Comparison of ENCODE assay signal across 8 cellular contexts in the genomic region with DNA sequence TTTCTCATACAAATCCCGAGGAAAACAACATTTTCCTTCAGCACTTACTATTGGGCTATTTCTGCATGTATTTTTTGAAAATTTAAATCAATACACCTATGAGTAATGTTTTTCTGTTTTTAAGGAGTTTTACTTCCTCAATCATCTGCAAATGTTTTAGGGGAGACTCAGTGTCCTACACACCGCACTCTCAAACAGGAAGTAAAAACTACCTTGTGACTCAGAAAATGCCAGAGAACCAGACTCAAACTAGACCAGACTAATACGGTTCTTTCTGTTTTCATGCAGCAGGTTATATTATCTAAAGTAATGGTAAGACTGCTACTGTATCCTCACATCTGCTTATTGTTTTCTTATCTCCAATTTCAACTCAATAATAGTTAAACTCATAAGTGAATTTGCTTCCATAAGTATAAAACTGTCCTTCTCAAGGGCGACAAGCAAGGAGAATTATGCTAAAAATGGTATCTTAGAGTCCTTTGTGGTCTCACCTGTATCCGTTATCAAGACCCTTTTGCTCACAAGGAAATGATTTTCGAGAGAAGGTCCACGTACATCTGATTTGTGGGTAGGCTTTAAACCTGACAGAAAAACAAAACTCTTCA. TPM values are rescaled to one million over a fixed set of nuclear protein-coding genes. Genes with fewer than 3 reads are reported as not detected.
DNase-seq lines count a peak whose midpoint lies in the region; ATAC-seq and TF ChIP-seq lines count a peak whose summit lies in the region.

No MANE protein-coding gene starts in this region.

- H3K27ac ChIP-seq in OCI-LY7 (ENCODE audit: low read depth, low read length, poor library complexity, severe bottlenecking) = peak overlapping the region; percentile 72
- no peak overlapping the region for H3K27ac ChIP-seq in left ventricle myocardium inferior (replicated peaks)

- ATAC-seq in activated CD8-positive, alpha-beta memory T cell treated with anti-CD3 and anti-CD28 coated beads, Interleukin-2, amount 10 ng/mL, durations not matched to agents 7 days and 5 days = peak; percentile 55
- peak; percentile 88 for ATAC-seq in HG02981 (IDR thresholded peaks at IDR 0.05; ENCODE audit: unreplicated experiment)
- peak; percentile 72 for ATAC-seq in stimulated activated naive CD8-positive, alpha-beta T cell treated with anti-CD3 and anti-CD28 coated beads, Interleukin-15, Interleukin-2, amounts not matched to agents 100 U/mL and 50 U/mL, for 24 hours

- no peak overlapping the region for H3K27ac Mint-ChIP-seq in activated CD8-positive, alpha-beta memory T cell treated with anti-CD3 and anti-CD28 coated beads, Interleukin-2, amount 10 ng/mL, durations not matched to agents 7 days and 5 days

- H3K4me1 ChIP-seq in OCI-LY7 (ENCODE audit: insufficient read depth, low read length, poor library complexity, severe bottlenecking) (peaks cover 38% of the 10 kb centered on the region), left ventricle myocardium inferior (no peaks in the 10 kb centered on the region)

- H3K4me1 Mint-ChIP-seq in activated CD8-positive, alpha-beta memory T cell treated with anti-CD3 and anti-CD28 coated beads, Interleukin-2, amount 10 ng/mL, durations not matched to agents 7 days and 5 days = peaks cover 11% of the 10 kb centered on the region

- intact Hi-C loops in OCI-LY7 (cut with micrococcal nuclease; ENCODE audit: unreplicated experiment) (loop anchor here (2.0 kb wide), 1 partner anchor 91 kb away; a partner anchor contains a TSS), left ventricle myocardium inferior (cut with micrococcal nuclease) (no loop called here)

- H3K4me3 Mint-ChIP-seq in activated CD8-positive, alpha-beta memory T cell treated with anti-CD3 and anti-CD28 coated beads, Interleukin-2, amount 10 ng/mL, durations not matched to agents 7 days and 5 days = no peak overlapping the region

- H3K36me3 ChIP-seq in OCI-LY7 (ENCODE audit: insufficient read depth, low read length) (no peaks in the 10 kb centered on the region; the same call in 1 of the 2 replicates), left ventricle myocardium inferior (no peaks in the 10 kb centered on the region)

- H3K36me3 Mint-ChIP-seq in activated CD8-positive, alpha-beta memory T cell treated with anti-CD3 and anti-CD28 coated beads, Interleukin-2, amount 10 ng/mL, durations not matched to agents 7 days and 5 days = peaks cover 2% of the 10 kb centered on the region

- H3K9me3 ChIP-seq in OCI-LY7 (ENCODE audit: low read length) (peaks cover 6% of the 10 kb centered on the region; the same call in 1 of the 2 replicates), left ventricle myocardium inferior (replicated peaks) (no peaks in the 10 kb centered on the region)

- H3K79me2 ChIP-seq in OCI-LY7 (ENCODE audit: insufficient read depth, low read depth, low read length) = no peaks in the 10 kb centered on the region

- peak overlapping the region; percentile 57 for H3K4me2 ChIP-seq in OCI-LY7 (ENCODE audit: low read length)

- peaks cover 2% of the 10 kb centered on the region for H3K9me3 Mint-ChIP-seq in activated CD8-positive, alpha-beta memory T cell treated with anti-CD3 and anti-CD28 coated beads, Interleukin-2, amount 10 ng/mL, durations not matched to agents 7 days and 5 days (ENCODE audit: low read depth)

- H3K4me3 ChIP-seq in OCI-LY7 (ENCODE audit: low read depth, low read length, poor library complexity, severe bottlenecking) (peak overlapping the region; percentile 14), left ventricle myocardium inferior (no peak overlapping the region)

- CTCF ChIA-PET in activated CD8-positive, alpha-beta memory T cell treated with anti-CD3 and anti-CD28 coated beads, Interleukin-2, amount 10 ng/mL, durations not matched to agents 7 days and 5 days (lab: Charles Lee) = no interaction called here
- CTCF ChIA-PET in OCI-LY7 (lab: Charles Lee; ENCODE audit: unreplicated experiment) = no interaction called here

- H4K20me1 ChIP-seq in OCI-LY7 (ENCODE audit: insufficient read depth, low read length) = no peaks in the 10 kb centered on the region

- POLR2A ChIA-PET in OCI-LY7 (lab: Charles Lee) = interaction anchor here (1.1 to 1.3 kb wide), 2 partner anchors 18 to 21 kb away, joined by 3 read pairs; no protein-coding TSS in a partner anchor

- TF ChIP-seq CTCF in OCI-LY7 (conservative IDR thresholded peaks at IDR 0.05; ENCODE audit: low read length) (no peak), left ventricle myocardium inferior (IDR thresholded peaks at IDR 0.05; ENCODE audit: borderline replicate concordance) (no peak)

- H3K27me3 Mint-ChIP-seq in activated CD8-positive, alpha-beta memory T cell treated with anti-CD3 and anti-CD28 coated beads, Interleukin-2, amount 10 ng/mL, durations not matched to agents 7 days and 5 days = peaks cover 12% of the 10 kb centered on the region

- H3K27me3 ChIP-seq in left ventricle myocardium inferior (ENCODE audit: low read depth) = peaks cover 57% of the 10 kb centered on the region

- no TSS peak for BruUV-seq in OCI-LY7 (replicated peaks; lab: Mats Ljungman, UMichigan)

- peak overlapping the region; percentile 96 for H2AFZ ChIP-seq in OCI-LY7 (ENCODE audit: low read length)

- DNase-seq in activated CD8-positive, alpha-beta memory T cell treated with anti-CD3 and anti-CD28 coated beads, Interleukin-2, amount 10 ng/mL, durations not matched to agents 7 days and 5 days = no peak
- no peak for DNase-seq in activated CD8-positive, alpha-beta memory T cell treated with anti-CD3 and anti-CD28 coated beads for 24 hours
- DNase-seq in OCI-LY7 (ENCODE audit: low spot score) (peak; percentile 72), left ventricle myocardium inferior (no peak), NCI-H1417 treated with DMSO at 0.1 percent for 48 hours (lab: John Stamatoyannopoulos, UW) (no peak)
- no peak for DNase-seq in stimulated activated naive CD8-positive, alpha-beta T cell treated with anti-CD3 and anti-CD28 coated beads, Interleukin-15, Interleukin-2, amounts not matched to agents 100 U/mL and 50 U/mL, for 24 hours
- no peak for DNase-seq in stimulated activated CD4-positive, alpha-beta T cell treated with anti-CD3 and anti-CD28 coated beads, Interleukin-2, amount 100 ng/mL, for 24 hours

- no peaks in the 10 kb centered on the region for H3K9me2 ChIP-seq in OCI-LY7 (ENCODE audit: insufficient read depth, low read length)

RNA-seq across cellular contexts. Expression of a gene that starts 52.5 kb away (rescaled TPM):
- total RNA-seq in activated CD8-positive, alpha-beta memory T cell treated with anti-CD3 and anti-CD28 coated beads, Interleukin-2, amount 10 ng/mL, durations not matched to agents 7 days and 5 days = not detected
- total RNA-seq in OCI-LY7 (2014; rRNA removed; shearing (Covaris generic)) = not detected in 2 replicates
- not detected in 2 replicates for total RNA-seq in OCI-LY7 (2022)
- total RNA-seq in left ventricle myocardium inferior = 0.05 TPM

RNA-seq across cellular contexts. Expression of a gene that starts 59.4 kb away (rescaled TPM):
- not detected for total RNA-seq in activated CD8-positive, alpha-beta memory T cell treated with anti-CD3 and anti-CD28 coated beads, Interleukin-2, amount 10 ng/mL, durations not matched to agents 7 days and 5 days
- not detected in 2 replicates for total RNA-seq in OCI-LY7 (2014; rRNA removed; shearing (Covaris generic))
- not detected in 2 replicates for total RNA-seq in OCI-LY7 (2022)
- total RNA-seq in left ventricle myocardium inferior = not detected
